Comparison of ENCODE assay signal across 21 cellular contexts in the genomic region with DNA sequence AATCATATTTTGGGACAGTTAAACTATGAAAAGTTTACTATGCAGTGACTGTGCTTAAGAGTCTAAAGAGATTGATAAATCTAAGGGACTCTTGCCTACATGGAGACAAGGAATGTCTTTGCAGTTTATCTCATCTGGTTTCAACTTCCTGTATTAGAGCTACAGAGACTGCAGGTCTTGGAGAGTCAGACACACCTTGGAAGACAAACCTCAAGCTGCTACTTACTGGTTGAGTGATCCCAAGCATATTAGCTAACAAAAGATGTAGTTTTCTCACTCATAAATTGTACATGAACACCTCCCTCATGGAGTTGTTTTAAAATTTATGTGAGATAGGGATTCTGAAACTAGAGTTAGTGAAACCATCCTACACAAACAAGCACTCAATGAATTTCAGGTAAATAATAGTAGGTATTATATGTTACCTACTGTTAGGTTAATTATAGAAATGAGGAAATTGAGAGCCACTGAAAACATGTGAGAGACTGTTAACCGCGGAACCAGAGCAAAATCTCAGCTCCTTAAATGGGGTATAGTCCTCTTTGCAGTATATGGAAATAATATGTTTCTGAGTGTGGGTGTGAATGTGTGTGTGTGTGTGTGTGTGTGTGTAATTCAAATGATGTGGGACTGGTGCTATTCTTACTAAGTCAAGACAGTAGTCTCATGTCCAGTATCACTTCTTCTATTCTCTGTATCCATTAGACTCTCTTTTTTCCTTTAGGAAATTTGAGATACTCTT.
DNase-seq lines count a peak whose midpoint lies in the region; ATAC-seq and TF ChIP-seq lines count a peak whose summit lies in the region.
"Had no signal": no experiment of that assay in that cellular context is flagged by ENCODE, and none has a peak within 500 bp of the region (broad histone marks: within the 10 kb centered on the region; RNA-seq: fewer than 3 reads in every experiment).

No MANE protein-coding gene starts in this region.

- no peaks in the 10 kb centered on the region for H3K36me3 Mint-ChIP-seq in stimulated activated memory B cell treated with anti-CD40 and anti-IgM and Interleukin-4, amounts not matched to agents 10 μg/mL and 1 μg/mL and 100 μg/mL, for 72 hours
- H3K36me3 Mint-ChIP-seq: naive thymus-derived CD4-positive, alpha-beta T cell had no signal

- peak; percentile 72 for ATAC-seq in GM18909 (IDR thresholded peaks at IDR 0.05; ENCODE audit: poor library complexity, unreplicated experiment)
- ATAC-seq in HG02678 (IDR thresholded peaks at IDR 0.05; ENCODE audit: unreplicated experiment) = peak; percentile 48
- ATAC-seq in HG03432 (IDR thresholded peaks at IDR 0.05; ENCODE audit: unreplicated experiment) = peak; percentile 83
- peak; percentile 39 for ATAC-seq in stimulated activated memory B cell treated with anti-CD40 and anti-IgM and Interleukin-4, amounts not matched to agents 10 μg/mL and 1 μg/mL and 100 μg/mL, for 72 hours
- no peak for ATAC-seq in omental fat pad (ENCODE audit: low FRiP score)
- ATAC-seq: activated T-cell treated with anti-CD3 and anti-CD28 coated beads, Interleukin-2, amount 50 U/mL, for 4 hours; K562; lower lobe of right lung; naive thymus-derived CD4-positive, alpha-beta T cell; psoas muscle had no signal

- H3K27me3 Mint-ChIP-seq in stimulated activated memory B cell treated with anti-CD40 and anti-IgM and Interleukin-4, amounts not matched to agents 10 μg/mL and 1 μg/mL and 100 μg/mL, for 72 hours = no peaks in the 10 kb centered on the region
- H3K27me3 Mint-ChIP-seq: naive thymus-derived CD4-positive, alpha-beta T cell had no signal

- TF ChIP-seq CTCF in omental fat pad (IDR thresholded peaks at IDR 0.05) = no peak

- no peaks in the 10 kb centered on the region for H3K4me1 Mint-ChIP-seq in stimulated activated memory B cell treated with anti-CD40 and anti-IgM and Interleukin-4, amounts not matched to agents 10 μg/mL and 1 μg/mL and 100 μg/mL, for 72 hours
- H3K4me1 Mint-ChIP-seq: naive thymus-derived CD4-positive, alpha-beta T cell had no signal

- no peak for DNase-seq in NCI-H2107 treated with DMSO at 0.1 percent for 48 hours (lab: John Stamatoyannopoulos, UW; ENCODE audit: unreplicated experiment)
- no peak for DNase-seq in omental fat pad (ENCODE audit: low spot score)
- DNase-seq in NOMO-1 treated with DMSO at 0.1 percent for 48 hours (lab: John Stamatoyannopoulos, UW; ENCODE audit: unreplicated experiment) = no peak
- no peak for DNase-seq in SKM-1 treated with dmso at 0.1 percent for 144 hours (lab: John Stamatoyannopoulos, UW; ENCODE audit: unreplicated experiment)
- DNase-seq: activated T-cell treated with anti-CD3 and anti-CD28 coated beads, Interleukin-2, amount 50 U/mL, for 4 hours; adrenal gland; caudate nucleus; DMS 273 treated with DMSO at 0.1 percent for 48 hours; foreskin melanocyte; H7; lower lobe of right lung; naive thymus-derived CD4-positive, alpha-beta T cell; NCI-H1048; NCI-H2171; psoas muscle; T1000 had no signal

- H3K4me3 Mint-ChIP-seq in stimulated activated memory B cell treated with anti-CD40 and anti-IgM and Interleukin-4, amounts not matched to agents 10 μg/mL and 1 μg/mL and 100 μg/mL, for 72 hours = no peak overlapping the region
- H3K4me3 Mint-ChIP-seq: activated T-cell treated with anti-CD3 and anti-CD28 coated beads, Interleukin-2, amount 50 U/mL, for 4 hours; naive thymus-derived CD4-positive, alpha-beta T cell had no signal

- H3K27ac Mint-ChIP-seq in stimulated activated memory B cell treated with anti-CD40 and anti-IgM and Interleukin-4, amounts not matched to agents 10 μg/mL and 1 μg/mL and 100 μg/mL, for 72 hours = no peak overlapping the region
- H3K27ac Mint-ChIP-seq: naive thymus-derived CD4-positive, alpha-beta T cell had no signal

- H3K9me3 Mint-ChIP-seq in stimulated activated memory B cell treated with anti-CD40 and anti-IgM and Interleukin-4, amounts not matched to agents 10 μg/mL and 1 μg/mL and 100 μg/mL, for 72 hours = peaks cover 4% of the 10 kb centered on the region
